Comparison of ENCODE assay signal across 23 cellular contexts in the genomic region with DNA sequence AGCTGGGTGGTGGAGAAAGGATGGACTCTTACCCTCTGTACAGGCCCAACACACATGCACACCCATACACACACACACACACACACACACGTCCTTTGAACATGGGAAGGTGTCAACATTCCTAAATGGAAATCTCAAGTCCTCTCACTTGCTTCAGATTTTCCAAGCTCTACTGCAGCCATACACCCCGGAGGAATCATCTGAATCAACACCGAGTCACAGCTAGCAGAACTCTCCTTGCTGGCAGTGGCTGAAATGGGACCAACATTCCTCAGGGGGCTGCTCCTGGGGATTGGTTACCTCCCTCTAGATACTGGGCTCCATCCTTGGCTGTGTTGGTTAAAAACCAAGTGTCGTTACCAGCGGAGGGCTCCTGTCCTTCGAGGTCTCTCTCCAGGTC.
DNase-seq lines count a peak whose midpoint lies in the region; ATAC-seq, FAIRE-seq and TF ChIP-seq lines count a peak whose summit lies in the region.
"Had no signal": no experiment of that assay in that cellular context is flagged by ENCODE, and none has a peak within 500 bp of the region (broad histone marks: within the 10 kb centered on the region; RNA-seq: fewer than 3 reads in every experiment).

No MANE protein-coding gene starts in this region.

- H3K4ac ChIP-seq in H1 (replicated peaks; ENCODE audit: insufficient read length, low read depth, low read length): no peak overlapping the region

- H3K56ac ChIP-seq in H1 (replicated peaks; ENCODE audit: insufficient read length, low read depth, low read length): no peak overlapping the region

- H4K5ac ChIP-seq in H1 (ENCODE audit: insufficient read length, low read depth, low read length): no peak overlapping the region

- no peak for TF ChIP-seq RAD21 in H1 (IDR thresholded peaks at IDR 0.05 in 1 of 2, conservative IDR thresholded peaks at IDR 0.05 in 1 of 2; ENCODE audit: low read depth in 2 of 2, low read length in 2 of 2)

- no peaks in the 10 kb centered on the region for H3K23me2 ChIP-seq in H1 (ENCODE audit: low read depth, low read length)

- H3K27me3 ChIP-seq in OCI-LY3 (ENCODE audit: low read depth, low read length) (no peaks in the 10 kb centered on the region), H1 (replicated peaks in 1 of 4; ENCODE audit: control insufficient read depth in 3 of 4, extremely low read depth in 1 of 4, insufficient read depth in 3 of 4, low read length in 3 of 4) (no peaks in the 10 kb centered on the region), heart left ventricle (peaks cover 0 to 2% (median 0%) of the 10 kb centered on the region in 9 donors)
- H3K27me3 ChIP-seq: BE2C, SJCRH30 had no signal

- H3K14ac ChIP-seq in H1 (ENCODE audit: insufficient read length): no peak overlapping the region

- H3K36me3 ChIP-seq in OCI-LY3 (replicated peaks; ENCODE audit: low read depth, low read length): no peaks in the 10 kb centered on the region
- H3K36me3 ChIP-seq in H1 (ENCODE audit: control insufficient read depth in 2 of 4, insufficient read depth in 4 of 4, low read length in 3 of 4): no peaks in the 10 kb centered on the region
- H3K36me3 ChIP-seq in heart left ventricle: no peaks in the 10 kb centered on the region
- H3K36me3 ChIP-seq: BE2C, SJCRH30 had no signal

- no peak overlapping the region for H3K23ac ChIP-seq in H1 (ENCODE audit: insufficient read length)

- no peak overlapping the region for H2BK5ac ChIP-seq in H1 (ENCODE audit: low read depth, low read length)

- no peaks in the 10 kb centered on the region for H3K9me3 ChIP-seq in OCI-LY3 (ENCODE audit: insufficient read depth, low read length)
- no peaks in the 10 kb centered on the region for H3K9me3 ChIP-seq in H1 (ENCODE audit: insufficient read depth in 2 of 2, low read depth in 1 of 2, low read length in 1 of 2)
- H3K9me3 ChIP-seq in heart left ventricle: no peaks in the 10 kb centered on the region
- H3K9me3 ChIP-seq: BE2C, Caco-2, SJCRH30 had no signal

- intact Hi-C loops in heart left ventricle (cut with DNase I): loop anchor here in 2 of 10 donors (5.0 to 10.0 kb wide), 2 partner anchors 42 to 54 kb away; no protein-coding TSS in a partner anchor

- H3K4me2 ChIP-seq in OCI-LY3 (ENCODE audit: low read length) (peak overlapping the region; percentile 82; the same call in 1 of the 2 replicates), H1 (ENCODE audit: insufficient read depth in 1 of 2, low read depth in 2 of 2, low read length in 2 of 2) (no peak overlapping the region)
- H3K4me2 ChIP-seq: KMS-11, PC-9 had no signal

- H2BK15ac ChIP-seq in H1 (ENCODE audit: low read length): no peak overlapping the region

- H2BK20ac ChIP-seq in H1 (ENCODE audit: low read length): no peak overlapping the region

- peak overlapping the region; percentile 97 for H3K27ac Mint-ChIP-seq in stimulated activated memory B cell treated with anti-CD40 and anti-IgM and Interleukin-4, amounts not matched to agents 10 μg/mL and 1 μg/mL and 100 μg/mL, for 72 hours
- H3K27ac Mint-ChIP-seq: CD4-positive, alpha-beta T cell; T-helper 17 cell had no signal

- no peak overlapping the region for H2BK120ac ChIP-seq in H1 (replicated peaks; ENCODE audit: low read depth, low read length)

- no peaks in the 10 kb centered on the region for H3K27me3 Mint-ChIP-seq in stimulated activated memory B cell treated with anti-CD40 and anti-IgM and Interleukin-4, amounts not matched to agents 10 μg/mL and 1 μg/mL and 100 μg/mL, for 72 hours

- H3K4me1 Mint-ChIP-seq in stimulated activated memory B cell treated with anti-CD40 and anti-IgM and Interleukin-4, amounts not matched to agents 10 μg/mL and 1 μg/mL and 100 μg/mL, for 72 hours: peaks cover 90% of the 10 kb centered on the region
- H3K4me1 Mint-ChIP-seq: T-helper 17 cell had no signal

- H3K9ac ChIP-seq in OCI-LY3 (ENCODE audit: low read length) (peak overlapping the region; percentile 74; the same call in 1 of the 2 replicates), H1 (replicated peaks in 1 of 4; ENCODE audit: extremely low read depth in 1 of 4, low read depth in 3 of 4, low read length in 3 of 4) (no peak overlapping the region)
- H3K9ac ChIP-seq: KMS-11 had no signal

- 85% methylated on average over 6 of the region's 6 CpGs; no CpG with 5 or more reads in 1 of the 2 experiments for WGBS in H1 (ENCODE audit: extremely low coverage in 1 of 2, insufficient coverage in 1 of 2, insufficient read length in 1 of 2, insufficient replicate concordance in 2 of 2, low coverage in 1 of 2, low lambda C conversion rate in 2 of 2, missing lambda C conversion rate in 1 of 2), 2 experiments
- 78 to 88% (median 84%) methylated on average over 6 of the region's 6 CpGs for WGBS in heart left ventricle, 4 donors

- TF ChIP-seq POLR2A in H1 (IDR thresholded peaks at IDR 0.05; ENCODE audit: control extremely low read depth in 1 of 2, low read depth in 2 of 2, low read length in 2 of 2): no peak
- TF ChIP-seq POLR2A in heart left ventricle (IDR thresholded peaks at IDR 0.05): no peak

- H3K18ac ChIP-seq in H1 (ENCODE audit: extremely low read depth, low read length): no peak overlapping the region

- H4K20me1 ChIP-seq in OCI-LY3 (ENCODE audit: insufficient read depth, low read length): no peaks in the 10 kb centered on the region
- H4K20me1 ChIP-seq in H1 (replicated peaks in 1 of 2; ENCODE audit: control insufficient read depth in 1 of 2, insufficient read depth in 2 of 2, low read length in 2 of 2): no peaks in the 10 kb centered on the region

- TF ChIP-seq CTCF in OCI-LY3 (IDR thresholded peaks at IDR 0.05; ENCODE audit: low read depth, low read length) (no peak), H1 (IDR thresholded peaks at IDR 0.05; ENCODE audit: control extremely low read depth in 1 of 3, insufficient read depth in 1 of 3, low read depth in 1 of 3, low read length in 3 of 3) (no peak), heart left ventricle (IDR thresholded peaks at IDR 0.05) (no peak)

- H3K4me3 ChIP-seq in OCI-LY3 (ENCODE audit: low read length): no peak overlapping the region
- no peak overlapping the region for H3K4me3 ChIP-seq in H1 (ENCODE audit: extremely low read depth in 1 of 4, insufficient read depth in 2 of 4, low read depth in 3 of 4, low read length in 4 of 4)
- no peak overlapping the region for H3K4me3 ChIP-seq in heart left ventricle
- H3K4me3 ChIP-seq: PC-9, SJCRH30 had no signal

- no peak overlapping the region for H2AK5ac ChIP-seq in H1 (ENCODE audit: low read depth, low read length)

- peak overlapping the region; percentile 88; the same call in 1 of the 2 replicates for H3K27ac ChIP-seq in OCI-LY3 (ENCODE audit: low read length)
- H3K27ac ChIP-seq in H1 (ENCODE audit: low read depth, low read length): no peak overlapping the region
- H3K27ac ChIP-seq in heart left ventricle: no peak overlapping the region
- H3K27ac ChIP-seq: KMS-11, PC-9, SJCRH30 had no signal

- no peaks in the 10 kb centered on the region for H3K79me1 ChIP-seq in H1 (ENCODE audit: low read depth, low read length)

- 0 out of 2 replicates have a peak overlapping the region, but pooled peaks have one; percentile 7 for H4K8ac ChIP-seq in H1 (ENCODE audit: extremely low read depth, insufficient read depth, low read length)

- H2AFZ ChIP-seq in OCI-LY3 (ENCODE audit: low read depth, low read length) (no peak overlapping the region), H1 (ENCODE audit: low read length) (no peak overlapping the region)
- H2AFZ ChIP-seq: PC-9 had no signal

- H2BK12ac ChIP-seq in H1 (ENCODE audit: low read depth, low read length): no peak overlapping the region

- DNase-seq in EL (peak; percentile 7), H1 (ENCODE audit: low read depth in 1 of 2, low spot score in 2 of 2) (no peak), urothelium cell line (ENCODE audit: low spot score) (no peak), HCEC 1CT (no peak), heart left ventricle (no peak)
- DNase-seq in activated CD4-positive, alpha-beta T cell treated with anti-CD3 and anti-CD28 coated beads for 48 hours: no peak
- DNase-seq: ACHN; BE2C; Caco-2; CD4-positive, alpha-beta T cell; H7; NCI-H1417; NCI-H187; NCI-H2107; NCI-H226; NCI-H524; NCI-H82; PC-9; SJCRH30; T-helper 17 cell had no signal

- H3K4me3 Mint-ChIP-seq in stimulated activated memory B cell treated with anti-CD40 and anti-IgM and Interleukin-4, amounts not matched to agents 10 μg/mL and 1 μg/mL and 100 μg/mL, for 72 hours: no peak overlapping the region
- H3K4me3 Mint-ChIP-seq: CD4-positive, alpha-beta T cell; T-helper 17 cell had no signal

- no peak for FAIRE-seq in H1 (lab: Jason Lieb, UNC)
- no peak for FAIRE-seq in urothelium cell line (lab: Jason Lieb, UNC)

- no peaks in the 10 kb centered on the region for H3K9me3 Mint-ChIP-seq in stimulated activated memory B cell treated with anti-CD40 and anti-IgM and Interleukin-4, amounts not matched to agents 10 μg/mL and 1 μg/mL and 100 μg/mL, for 72 hours
- H3K9me3 Mint-ChIP-seq: CD4-positive, alpha-beta T cell had no signal

- POLR2A ChIA-PET in H1 (lab: Charles Lee; ENCODE audit: partially characterized antibody): interaction anchor here (0.6 to 1.2 kb wide), 2 partner anchors 109 kb away, joined by 3 read pairs; no protein-coding TSS in a partner anchor

- no peaks in the 10 kb centered on the region for H3K36me3 Mint-ChIP-seq in stimulated activated memory B cell treated with anti-CD40 and anti-IgM and Interleukin-4, amounts not matched to agents 10 μg/mL and 1 μg/mL and 100 μg/mL, for 72 hours

- H3K4me1 ChIP-seq in OCI-LY3 (ENCODE audit: low read length) (peaks cover 72% of the 10 kb centered on the region), H1 (replicated peaks in 1 of 4; ENCODE audit: control insufficient read depth in 3 of 4, insufficient read depth in 4 of 4, low read length in 3 of 4) (peaks cover 0 to 6% (median 2%) of the 10 kb centered on the region in 4 experiments; a peak in 5 of 7 replicates), heart left ventricle (peaks cover 0 to 26% (median 6%) of the 10 kb centered on the region in 12 donors)
- H3K4me1 ChIP-seq: BE2C, Caco-2 had no signal

- H3K79me2 ChIP-seq in OCI-LY3 (ENCODE audit: low read length) (no peaks in the 10 kb centered on the region), H1 (ENCODE audit: control insufficient read depth in 1 of 2, insufficient read depth in 2 of 2, low read length in 2 of 2) (no peaks in the 10 kb centered on the region)

- no peak for TF ChIP-seq EP300 in H1 (IDR thresholded peaks at IDR 0.05; ENCODE audit: borderline replicate concordance in 1 of 2, low read depth in 2 of 2, low read length in 2 of 2)

- CTCF ChIA-PET in H1 (lab: Charles Lee; ENCODE audit: partially characterized antibody): interaction anchor here (1.0 to 3.2 kb wide), 17 partner anchors 10 to 148 kb away, joined by 3 to 25 read pairs (median 5); no protein-coding TSS in a partner anchor

- no peak overlapping the region for H4K91ac ChIP-seq in H1 (replicated peaks; ENCODE audit: insufficient read length, low read length)

- no peak for ATAC-seq in stimulated activated memory B cell treated with anti-CD40 and anti-IgM and Interleukin-4, amounts not matched to agents 10 μg/mL and 1 μg/mL and 100 μg/mL, for 72 hours
- ATAC-seq in heart left ventricle: no peak
- ATAC-seq: T-helper 17 cell had no signal

TF ChIP-seq in H1, 55 proteins besides CTCF, POLR2A, EP300 and RAD21 (continues in another document):
- TF ChIP-seq, protein P1, sequence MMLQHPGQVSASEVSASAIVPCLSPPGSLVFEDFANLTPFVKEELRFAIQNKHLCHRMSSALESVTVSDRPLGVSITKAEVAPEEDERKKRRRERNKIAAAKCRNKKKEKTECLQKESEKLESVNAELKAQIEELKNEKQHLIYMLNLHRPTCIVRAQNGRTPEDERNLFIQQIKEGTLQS (IDR thresholded peaks at IDR 0.05; ENCODE audit: insufficient read depth, low read depth, low read length): no peak
